Comparison of ENCODE assay signal across 15 cellular contexts in genomic region chr2:55781542-55781941, GRCh38.
"Had no signal": no experiment of that assay in that cellular context is flagged by ENCODE, and none has a peak within 500 bp of the region (broad histone marks: within the 10 kb centered on the region; RNA-seq: fewer than 3 reads in every experiment).

No MANE protein-coding gene starts in this region.

- H3K4me3 Mint-ChIP-seq: activated CD4-positive, alpha-beta memory T cell treated with anti-CD3 and anti-CD28 coated beads, Interleukin-2, amount 10 ng/mL, durations not matched to agents 7 days and 5 days; activated CD4-positive, alpha-beta T cell treated with anti-CD3 and anti-CD28 coated beads for 36 hours; activated naive CD8-positive, alpha-beta T cell treated with anti-CD3 and anti-CD28 coated beads, Interleukin-2, amount 10 ng/mL, durations not matched to agents 7 days and 5 days; activated T-cell treated with anti-CD3 and anti-CD28 coated beads, Interleukin-2, amount 50 U/mL, for 72 hours; naive B cell had no signal

- H3K4me1 ChIP-seq: colonic mucosa, lower lobe of right lung had no signal

- H3K27me3 ChIP-seq: colonic mucosa had no signal

- H3K36me3 ChIP-seq: colonic mucosa, lower lobe of right lung, neutrophil had no signal

- H3K27ac ChIP-seq: colonic mucosa, lower lobe of right lung, neutrophil had no signal

- H3K4me1 Mint-ChIP-seq: activated CD4-positive, alpha-beta memory T cell treated with anti-CD3 and anti-CD28 coated beads, Interleukin-2, amount 10 ng/mL, durations not matched to agents 7 days and 5 days; activated CD4-positive, alpha-beta T cell treated with anti-CD3 and anti-CD28 coated beads for 36 hours; activated naive CD8-positive, alpha-beta T cell treated with anti-CD3 and anti-CD28 coated beads, Interleukin-2, amount 10 ng/mL, durations not matched to agents 7 days and 5 days; naive B cell had no signal

- H3K4me3 ChIP-seq: colonic mucosa, lower lobe of right lung had no signal

- H3K27ac Mint-ChIP-seq: activated CD4-positive, alpha-beta memory T cell treated with anti-CD3 and anti-CD28 coated beads, Interleukin-2, amount 10 ng/mL, durations not matched to agents 7 days and 5 days; activated CD4-positive, alpha-beta T cell treated with anti-CD3 and anti-CD28 coated beads for 36 hours; activated naive CD8-positive, alpha-beta T cell treated with anti-CD3 and anti-CD28 coated beads, Interleukin-2, amount 10 ng/mL, durations not matched to agents 7 days and 5 days; activated T-cell treated with anti-CD3 and anti-CD28 coated beads, Interleukin-2, amount 50 U/mL, for 72 hours; naive B cell had no signal

- H3K36me3 Mint-ChIP-seq: activated naive CD8-positive, alpha-beta T cell treated with anti-CD3 and anti-CD28 coated beads, Interleukin-2, amount 10 ng/mL, durations not matched to agents 7 days and 5 days; naive B cell had no signal

- H3K9me3 ChIP-seq: colonic mucosa, lower lobe of right lung, neutrophil had no signal

- DNase-seq: activated CD4-positive, alpha-beta memory T cell treated with anti-CD3 and anti-CD28 coated beads, Interleukin-2, amount 10 ng/mL, durations not matched to agents 7 days and 5 days; activated CD4-positive, alpha-beta T cell treated with anti-CD3 and anti-CD28 coated beads for 36 hours; activated CD8-positive, alpha-beta memory T cell treated with anti-CD3 and anti-CD28 coated beads, Interleukin-2, amount 50 U/mL, for 4 hours; activated gamma-delta T cell treated with Interleukin-2 at 50 U/mL for 16 hours; activated naive CD8-positive, alpha-beta T cell treated with anti-CD3 and anti-CD28 coated beads, Interleukin-2, amount 10 ng/mL, durations not matched to agents 7 days and 5 days; activated T-cell treated with anti-CD3 and anti-CD28 coated beads, Interleukin-2, amount 50 U/mL, for 72 hours; anterior cingulate cortex; colonic mucosa; hippocampal formation; lower lobe of right lung; midbrain; naive B cell; small intestine; T-helper 9 cell had no signal

- H3K9me3 Mint-ChIP-seq: activated CD4-positive, alpha-beta memory T cell treated with anti-CD3 and anti-CD28 coated beads, Interleukin-2, amount 10 ng/mL, durations not matched to agents 7 days and 5 days; activated naive CD8-positive, alpha-beta T cell treated with anti-CD3 and anti-CD28 coated beads, Interleukin-2, amount 10 ng/mL, durations not matched to agents 7 days and 5 days had no signal
